1 cellular context compared by ENCODE assay signal in genomic region chr5:68534131-68534940, GRCh38.
TF ChIP-seq lines count a peak whose summit lies in the region.

No MANE protein-coding gene starts in this region.

TF ChIP-seq in HEK293, 187 proteins besides CTCF, POLR2A, EP300 and RAD21 (continued from another document):
- TF ChIP-seq, protein P1, sequence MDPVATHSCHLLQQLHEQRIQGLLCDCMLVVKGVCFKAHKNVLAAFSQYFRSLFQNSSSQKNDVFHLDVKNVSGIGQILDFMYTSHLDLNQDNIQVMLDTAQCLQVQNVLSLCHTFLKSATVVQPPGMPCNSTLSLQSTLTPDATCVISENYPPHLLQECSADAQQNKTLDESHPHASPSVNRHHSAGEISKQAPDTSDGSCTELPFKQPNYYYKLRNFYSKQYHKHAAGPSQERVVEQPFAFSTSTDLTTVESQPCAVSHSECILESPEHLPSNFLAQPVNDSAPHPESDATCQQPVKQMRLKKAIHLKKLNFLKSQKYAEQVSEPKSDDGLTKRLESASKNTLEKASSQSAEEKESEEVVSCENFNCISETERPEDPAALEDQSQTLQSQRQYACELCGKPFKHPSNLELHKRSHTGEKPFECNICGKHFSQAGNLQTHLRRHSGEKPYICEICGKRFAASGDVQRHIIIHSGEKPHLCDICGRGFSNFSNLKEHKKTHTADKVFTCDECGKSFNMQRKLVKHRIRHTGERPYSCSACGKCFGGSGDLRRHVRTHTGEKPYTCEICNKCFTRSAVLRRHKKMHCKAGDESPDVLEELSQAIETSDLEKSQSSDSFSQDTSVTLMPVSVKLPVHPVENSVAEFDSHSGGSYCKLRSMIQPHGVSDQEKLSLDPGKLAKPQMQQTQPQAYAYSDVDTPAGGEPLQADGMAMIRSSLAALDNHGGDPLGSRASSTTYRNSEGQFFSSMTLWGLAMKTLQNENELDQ (tag by site-specific recombination; IDR thresholded peaks at IDR 0.05; ENCODE audit: low read depth), result no peak
- TF ChIP-seq ZNF10 (tag by site-specific recombination; IDR thresholded peaks at IDR 0.05) (no peak), ZNF157 (tag by site-specific recombination; IDR thresholded peaks at IDR 0.05) (no peak), ZNF768 (tag by site-specific recombination; IDR thresholded peaks at IDR 0.05) (no peak), ZNF785 (tag by site-specific recombination; IDR thresholded peaks at IDR 0.05) (no peak), MEIS1 (CRISPR knock-in tag; IDR thresholded peaks at IDR 0.05; ENCODE audit: borderline replicate concordance) (no peak), ZNF610 (tag by site-specific recombination; IDR thresholded peaks at IDR 0.05; ENCODE audit: borderline replicate concordance) (no peak), OVOL3 (tag by site-specific recombination; IDR thresholded peaks at IDR 0.05) (no peak), ZNF302 (tag by site-specific recombination; IDR thresholded peaks at IDR 0.05; ENCODE audit: low read depth) (no peak), EGR2 (tag by site-specific recombination; IDR thresholded peaks at IDR 0.05; ENCODE audit: low read depth) (peak; percentile 67), ZNF549 (tag by site-specific recombination; IDR thresholded peaks at IDR 0.05) (no peak), ZNF701 (tag by site-specific recombination; IDR thresholded peaks at IDR 0.05) (no peak), ZBTB8A (tag by site-specific recombination; IDR thresholded peaks at IDR 0.05) (peak; percentile 14; the same call in 1 of the 2 replicates), ZEB2 (tag by site-specific recombination; IDR thresholded peaks at IDR 0.05) (0 out of 2 replicates have a peak, but pooled peaks have one; percentile 21), ZFP69B (tag by site-specific recombination; IDR thresholded peaks at IDR 0.05) (no peak), SETDB1 (IDR thresholded peaks at IDR 0.05; ENCODE audit: insufficient read length, low read length) (no peak), FEZF1 (tag by site-specific recombination; IDR thresholded peaks at IDR 0.05) (peak; percentile 75), KLF16 (tag by site-specific recombination; IDR thresholded peaks at IDR 0.05) (no peak), ZNF341 (tag by site-specific recombination; IDR thresholded peaks at IDR 0.05; ENCODE audit: low read depth) (peak; percentile 76), MYNN (tag by site-specific recombination; IDR thresholded peaks at IDR 0.05; ENCODE audit: borderline replicate concordance) (no peak), ZNF221 (tag by site-specific recombination; IDR thresholded peaks at IDR 0.05; ENCODE audit: borderline replicate concordance) (no peak), ZNF394 (tag by site-specific recombination; IDR thresholded peaks at IDR 0.05; ENCODE audit: borderline replicate concordance) (peak; percentile 47; the same call in 1 of the 2 replicates), ZBTB20 (tag by site-specific recombination; IDR thresholded peaks at IDR 0.05) (peak; percentile 29; the same call in 1 of the 2 replicates), ZNF433 (tag by site-specific recombination; IDR thresholded peaks at IDR 0.05; ENCODE audit: low read depth) (no peak), ZNF514 (tag by site-specific recombination; IDR thresholded peaks at IDR 0.05) (no peak), ZNF266 (tag by site-specific recombination; IDR thresholded peaks at IDR 0.05; ENCODE audit: low read depth) (no peak), GFI1B (tag by site-specific recombination; IDR thresholded peaks at IDR 0.05) (no peak), PRDM10 (tag by site-specific recombination; IDR thresholded peaks at IDR 0.05) (no peak), ZNF677 (tag by site-specific recombination; IDR thresholded peaks at IDR 0.05) (no peak), ZNF843 (tag by site-specific recombination; IDR thresholded peaks at IDR 0.05) (peak; percentile 72; the same call in 1 of the 2 replicates), BCL6B (tag by site-specific recombination; IDR thresholded peaks at IDR 0.05) (no peak), ZNF292 (tag by site-specific recombination; IDR thresholded peaks at IDR 0.05; ENCODE audit: borderline replicate concordance, low read depth) (no peak), ZNF184 (tag by site-specific recombination; IDR thresholded peaks at IDR 0.05) (no peak), PRDM1 (tag by site-specific recombination; IDR thresholded peaks at IDR 0.05) (no peak), ZNF521 (tag by site-specific recombination; IDR thresholded peaks at IDR 0.05) (no peak), IKZF3 (tag by site-specific recombination; IDR thresholded peaks at IDR 0.05) (no peak), ZNF2 (tag by site-specific recombination; IDR thresholded peaks at IDR 0.05) (no peak), SP2 (tag by site-specific recombination; IDR thresholded peaks at IDR 0.05) (no peak), ZNF670 (tag by site-specific recombination; IDR thresholded peaks at IDR 0.05; ENCODE audit: low read depth) (no peak), ZNF239 (tag by site-specific recombination; IDR thresholded peaks at IDR 0.05) (no peak), ZNF121 (tag by site-specific recombination; IDR thresholded peaks at IDR 0.05) (no peak), GLIS1 (tag by site-specific recombination; IDR thresholded peaks at IDR 0.05) (peak; percentile 46; the same call in 1 of the 2 replicates), RBAK (tag by site-specific recombination; IDR thresholded peaks at IDR 0.05) (no peak), HOXC10 (CRISPR knock-in tag; IDR thresholded peaks at IDR 0.05) (no peak), ZNF26 (tag by site-specific recombination; IDR thresholded peaks at IDR 0.05) (no peak), SP3 (tag by site-specific recombination; IDR thresholded peaks at IDR 0.05) (no peak), ZNF449 (tag by site-specific recombination; IDR thresholded peaks at IDR 0.05) (no peak), ZNF544 (tag by site-specific recombination; IDR thresholded peaks at IDR 0.05) (no peak)
- TF ChIP-seq, protein P2, sequence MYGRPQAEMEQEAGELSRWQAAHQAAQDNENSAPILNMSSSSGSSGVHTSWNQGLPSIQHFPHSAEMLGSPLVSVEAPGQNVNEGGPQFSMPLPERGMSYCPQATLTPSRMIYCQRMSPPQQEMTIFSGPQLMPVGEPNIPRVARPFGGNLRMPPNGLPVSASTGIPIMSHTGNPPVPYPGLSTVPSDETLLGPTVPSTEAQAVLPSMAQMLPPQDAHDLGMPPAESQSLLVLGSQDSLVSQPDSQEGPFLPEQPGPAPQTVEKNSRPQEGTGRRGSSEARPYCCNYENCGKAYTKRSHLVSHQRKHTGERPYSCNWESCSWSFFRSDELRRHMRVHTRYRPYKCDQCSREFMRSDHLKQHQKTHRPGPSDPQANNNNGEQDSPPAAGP (tag by site-specific recombination; IDR thresholded peaks at IDR 0.05), result no peak
